ENCODE assay signal across 15 cellular contexts in genomic region chr2:43445248-43445647, GRCh38.
DNase-seq lines count a peak whose midpoint lies in the region; ATAC-seq and TF ChIP-seq lines count a peak whose summit lies in the region.
"Had no signal": no experiment of that assay in that cellular context is flagged by ENCODE, and none has a peak within 500 bp of the region (broad histone marks: within the 10 kb centered on the region; RNA-seq: fewer than 3 reads in every experiment).

No MANE protein-coding gene starts in this region.

- H3K36me3 Mint-ChIP-seq in nephron (ENCODE audit: low read depth), result peaks cover 21% of the 10 kb centered on the region
- H3K36me3 Mint-ChIP-seq in type B pancreatic cell, result peaks cover 41% of the 10 kb centered on the region

- no peak overlapping the region for H3K4me3 Mint-ChIP-seq in nephron
- no peak overlapping the region for H3K4me3 Mint-ChIP-seq in type B pancreatic cell
- H3K4me3 Mint-ChIP-seq: activated naive CD4-positive, alpha-beta T cell treated with anti-CD3 and anti-CD28 coated beads for 36 hours; CD4-positive, alpha-beta T cell; central memory CD8-positive, alpha-beta T cell had no signal

- ATAC-seq in HG02798 (IDR thresholded peaks at IDR 0.05; ENCODE audit: poor library complexity, unreplicated experiment), result no peak

- H3K4me1 Mint-ChIP-seq in nephron (peaks cover 46% of the 10 kb centered on the region), type B pancreatic cell (ENCODE audit: unreplicated experiment) (peaks cover 35% of the 10 kb centered on the region)

- DNase-seq in fibroblast of peridontal ligament (ENCODE audit: extremely low read depth) (peak; percentile 32), type B pancreatic cell (ENCODE audit: extremely low spot score, unreplicated experiment) (no peak), GM20000 (ENCODE audit: low spot score) (no peak), NCI-H187 (lab: John Stamatoyannopoulos, UW) (no peak)
- DNase-seq: activated naive CD4-positive, alpha-beta T cell treated with anti-CD3 and anti-CD28 coated beads for 36 hours; CD4-positive, alpha-beta T cell; hippocampal formation; Kasumi-1; NCI-H1436; NCI-H524 treated with DMSO at 0.1 percent for 48 hours; testis had no signal

- no peaks in the 10 kb centered on the region for H3K27me3 Mint-ChIP-seq in nephron (ENCODE audit: low read depth)
- H3K27me3 Mint-ChIP-seq in type B pancreatic cell, result no peaks in the 10 kb centered on the region
- H3K27me3 Mint-ChIP-seq: CD4-positive, alpha-beta T cell; central memory CD8-positive, alpha-beta T cell had no signal

- H3K27ac ChIP-seq in VCaP, result peak overlapping the region; percentile 92
- H3K27ac ChIP-seq: testis had no signal

- no peak for TF ChIP-seq CTCF in VCaP (conservative IDR thresholded peaks at IDR 0.05)
- TF ChIP-seq CTCF in nephron (IDR thresholded peaks at IDR 0.05; ENCODE audit: unreplicated experiment in 3 of 3), result no peak
- no peak for TF ChIP-seq CTCF in type B pancreatic cell (conservative IDR thresholded peaks at IDR 0.05)
- TF ChIP-seq CTCF in GM20000 (IDR thresholded peaks at IDR 0.05; ENCODE audit: extremely low read depth, missing control alignments), result no peak

- H3K27ac Mint-ChIP-seq in nephron, result peak overlapping the region; percentile 85 to 89 (median 85)
- peak overlapping the region; percentile 37 for H3K27ac Mint-ChIP-seq in type B pancreatic cell
- H3K27ac Mint-ChIP-seq: activated naive CD4-positive, alpha-beta T cell treated with anti-CD3 and anti-CD28 coated beads for 36 hours; CD4-positive, alpha-beta T cell had no signal

- peaks cover 8% of the 10 kb centered on the region for H3K9me3 Mint-ChIP-seq in nephron
- peaks cover 18% of the 10 kb centered on the region for H3K9me3 Mint-ChIP-seq in type B pancreatic cell
- H3K9me3 Mint-ChIP-seq: activated naive CD4-positive, alpha-beta T cell treated with anti-CD3 and anti-CD28 coated beads for 36 hours; CD4-positive, alpha-beta T cell; central memory CD8-positive, alpha-beta T cell had no signal
